In genomic region chr12:101181776-101182175, GRCh38 we compare ENCODE assay signal across 21 cellular contexts. TPM values are rescaled to one million over a fixed set of nuclear protein-coding genes. Genes with fewer than 3 reads are reported as not detected.
"Had no signal": no experiment of that assay in that cellular context is flagged by ENCODE, and none has a peak within 500 bp of the region (broad histone marks: within the 10 kb centered on the region; RNA-seq: fewer than 3 reads in every experiment).

No MANE protein-coding gene starts in this region.

- ATAC-seq: body of pancreas; heart left ventricle; left cardiac atrium; lower lobe of right lung; stimulated activated memory B cell treated with anti-CD40 and anti-IgM and Interleukin-4, amounts not matched to agents 10 μg/mL and 1 μg/mL and 100 μg/mL, for 72 hours had no signal

- H3K27me3 ChIP-seq: body of pancreas, esophagus muscularis mucosa, tibial artery had no signal

- H3K4me1 ChIP-seq: body of pancreas, esophagus muscularis mucosa, heart left ventricle, lower lobe of right lung, parathyroid adenoma, tibial artery had no signal

- H3K4me3 ChIP-seq: body of pancreas, coronary artery, esophagus muscularis mucosa, heart left ventricle, lower lobe of right lung, tibial artery had no signal

- H3K9ac ChIP-seq: parathyroid adenoma had no signal

- H3K9me3 ChIP-seq: body of pancreas, esophagus muscularis mucosa, heart left ventricle, lower lobe of right lung, tibial artery had no signal

- DNase-seq: activated CD4-positive, alpha-beta memory T cell treated with anti-CD3 and anti-CD28 coated beads, Interleukin-2, amount 10 ng/mL, durations not matched to agents 7 days and 5 days; activated effector memory CD4-positive, alpha-beta T cell treated with Interleukin-2 at 50 U/mL for 16 hours; activated naive CD4-positive, alpha-beta T cell treated with anti-CD3 and anti-CD28 coated beads, Interleukin-2, amount 50 U/mL, for 16 hours; activated T-cell treated with anti-CD3 and anti-CD28 coated beads, Interleukin-2, amount 50 U/mL, for 24 hours; body of pancreas; central memory CD4-positive, alpha-beta T cell; effector CD4-positive, alpha-beta T cell; foreskin melanocyte; heart left ventricle; immature natural killer cell; left cardiac atrium; lower lobe of right lung; midbrain; stimulated activated CD4-positive, alpha-beta T cell treated with anti-CD3 and anti-CD28 coated beads, Interleukin-2, amount 100 ng/mL, for 48 hours; tibial artery; WERI-Rb-1 had no signal

- H3K79me2 ChIP-seq: parathyroid adenoma had no signal

- H2AFZ ChIP-seq: parathyroid adenoma had no signal

- H3K36me3 ChIP-seq: esophagus muscularis mucosa, heart left ventricle, lower lobe of right lung, tibial artery, WERI-Rb-1 had no signal

- H3K27ac ChIP-seq: body of pancreas, coronary artery, esophagus muscularis mucosa, heart left ventricle, lower lobe of right lung, parathyroid adenoma, tibial artery, WERI-Rb-1 had no signal

RNA-seq across cellular contexts. Expression of gene SLC5A8, which starts 28.3 kb away (rescaled TPM):
- total RNA-seq: activated CD4-positive, alpha-beta memory T cell treated with anti-CD3 and anti-CD28 coated beads, Interleukin-2, amount 10 ng/mL, durations not matched to agents 7 days and 5 days; body of pancreas; esophagus muscularis mucosa; heart left ventricle; left cardiac atrium; T-helper 1 cell treated with Interleukin-12 subunit alpha and Interleukin-12 subunit beta and Interleukin-4 antibody, amounts not matched to agents 30 ng/mL and 1 ng/mL, for 36 hours had no signal
- polyA plus RNA-seq: heart left ventricle, immature natural killer cell had no signal
